Comparison of ENCODE assay signal across 29 cellular contexts in the genomic region with DNA sequence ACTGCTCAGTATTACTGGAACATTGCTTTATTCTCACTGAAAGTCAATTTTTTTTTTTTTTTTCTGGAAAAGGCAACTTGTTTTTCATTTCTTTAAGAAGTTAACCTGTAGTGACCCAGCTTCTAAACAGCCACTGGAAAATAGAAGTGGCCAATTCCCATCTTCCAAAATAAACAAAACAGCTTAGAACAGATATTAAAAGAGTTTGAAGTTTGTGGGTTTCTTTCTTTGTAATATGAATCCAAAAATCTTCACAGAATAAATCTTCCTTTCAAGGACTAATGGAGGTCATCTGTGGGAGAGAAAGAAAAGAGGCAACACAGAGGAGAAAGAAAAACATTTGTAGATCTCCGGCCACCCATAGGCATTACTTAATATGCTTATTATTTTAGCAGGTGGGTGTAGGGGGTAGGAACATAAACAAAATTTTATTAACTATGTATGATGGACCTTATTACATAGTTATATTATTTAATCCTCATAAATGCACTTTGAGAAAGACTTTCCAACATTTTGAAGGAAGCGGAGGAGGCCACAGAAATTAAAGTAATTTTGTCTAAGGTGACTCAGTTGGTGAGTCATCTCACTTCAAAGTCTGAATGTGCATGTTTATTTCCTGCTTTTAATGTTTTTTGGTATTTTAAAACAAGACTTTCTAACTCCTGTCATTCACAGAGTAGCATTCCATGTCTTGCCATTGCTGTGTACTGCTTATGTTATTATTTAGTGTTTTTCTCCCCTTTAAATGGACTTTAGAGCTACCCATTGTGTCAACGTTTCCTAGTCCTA.
A peak's percentile ranks its signal among the peaks of the same experiment; 100 is the strongest.
DNase-seq lines count a peak whose midpoint lies in the region; ATAC-seq, FAIRE-seq and TF ChIP-seq lines count a peak whose summit lies in the region.
"Had no signal": no experiment of that assay in that cellular context is flagged by ENCODE, and none has a peak within 500 bp of the region (broad histone marks: within the 10 kb centered on the region; RNA-seq: fewer than 3 reads in every experiment).

No MANE protein-coding gene starts in this region.

- H3K27me3 Mint-ChIP-seq in astrocyte (ENCODE audit: low read depth, unreplicated experiment) = no peaks in the 10 kb centered on the region
- H3K27me3 Mint-ChIP-seq: activated B cell treated with CpG ODN at 0.5 μM for 24 hours; activated CD4-positive, alpha-beta T cell treated with anti-CD3 and anti-CD28 coated beads, Interleukin-2, amount 10 ng/mL, durations not matched to agents 7 days and 5 days; naive B cell had no signal

- no peak overlapping the region for H3K9ac ChIP-seq in astrocyte (ENCODE audit: low read length)

- no peaks in the 10 kb centered on the region for H3K9me3 ChIP-seq in astrocyte (ENCODE audit: insufficient read depth, low read depth, low read length)
- H3K9me3 ChIP-seq: BE2C, colonic mucosa had no signal

- peak; percentile 89 for ATAC-seq in sciatic nerve
- ATAC-seq: activated naive CD4-positive, alpha-beta T cell treated with anti-CD3 and anti-CD28 coated beads, Interleukin-2, amount 50 U/mL, for 72 hours; CD8-positive, alpha-beta T cell; stimulated activated naive CD8-positive, alpha-beta T cell treated with anti-CD3 and anti-CD28 coated beads, Interleukin-15, Interleukin-2, amounts not matched to agents 100 U/mL and 50 U/mL, for 24 hours had no signal

- H3K9me3 Mint-ChIP-seq in astrocyte (ENCODE audit: unreplicated experiment) = peaks cover 2% of the 10 kb centered on the region

- H3K27me3 ChIP-seq in astrocyte (ENCODE audit: insufficient read depth, low read length) (no peaks in the 10 kb centered on the region), kidney epithelial cell (ENCODE audit: control insufficient read depth, insufficient read depth, low read length) (no peaks in the 10 kb centered on the region)
- H3K27me3 ChIP-seq: BE2C, cardiac muscle cell, colonic mucosa had no signal

- FAIRE-seq in astrocyte (lab: Jason Lieb, UNC) = no peak
- FAIRE-seq: GM12892, islet of Langerhans had no signal

- no peaks in the 10 kb centered on the region for H4K20me1 ChIP-seq in astrocyte (ENCODE audit: insufficient read depth, low read length)

- peak; percentile 10 for DNase-seq in HS-5 (ENCODE audit: low read depth)
- peak; percentile 15 for DNase-seq in astrocyte (ENCODE audit: low read depth)
- peak; percentile 26 for DNase-seq in kidney epithelial cell (ENCODE audit: low read depth)
- DNase-seq in sciatic nerve (ENCODE audit: low spot score) = no peak
- DNase-seq in stimulated activated CD4-positive, alpha-beta T cell treated with anti-CD3 and anti-CD28 coated beads, Interleukin-15, amount 100 ng/mL, for 24 hours = no peak
- no peak for DNase-seq in AML-193 (lab: John Stamatoyannopoulos, UW)
- DNase-seq in effector CD8-positive, alpha-beta T cell (lab: John Stamatoyannopoulos, UW) = no peak
- DNase-seq: ACHN; activated B cell treated with CpG ODN at 0.5 μM for 24 hours; activated CD4-positive, alpha-beta T cell treated with anti-CD3 and anti-CD28 coated beads, Interleukin-2, amount 10 ng/mL, durations not matched to agents 7 days and 5 days; BE2C; CD8-positive, alpha-beta T cell; colonic mucosa; DMS153; effector CD4-positive, alpha-beta T cell; erythroblast; foreskin fibroblast; midbrain; naive B cell; NCI-H1694 treated with DMSO at 0.1 percent for 48 hours; NCI-H82; nucleus accumbens; small intestine; stimulated activated CD4-positive, alpha-beta T cell treated with anti-CD3 and anti-CD28 coated beads, Interleukin-2, amount 100 ng/mL, for 24 hours; stimulated activated naive CD8-positive, alpha-beta T cell treated with anti-CD3 and anti-CD28 coated beads, Interleukin-15, Interleukin-2, amounts not matched to agents 100 U/mL and 50 U/mL, for 24 hours had no signal

- H3K4me2 ChIP-seq in astrocyte (ENCODE audit: low read length) = peak overlapping the region; percentile 33

- H3K79me2 ChIP-seq in astrocyte (ENCODE audit: insufficient read depth, low read length) = no peaks in the 10 kb centered on the region

- no peaks in the 10 kb centered on the region for H3K36me3 ChIP-seq in astrocyte (ENCODE audit: insufficient read depth, low read length)
- H3K36me3 ChIP-seq in kidney epithelial cell (ENCODE audit: control insufficient read depth, insufficient read depth, low read length) = no peaks in the 10 kb centered on the region
- H3K36me3 ChIP-seq: BE2C, cardiac muscle cell, colonic mucosa had no signal

- no peak overlapping the region for H3K27ac Mint-ChIP-seq in astrocyte (ENCODE audit: unreplicated experiment)
- H3K27ac Mint-ChIP-seq: activated B cell treated with CpG ODN at 0.5 μM for 24 hours; activated CD4-positive, alpha-beta T cell treated with anti-CD3 and anti-CD28 coated beads, Interleukin-2, amount 10 ng/mL, durations not matched to agents 7 days and 5 days; activated naive CD4-positive, alpha-beta T cell treated with anti-CD3 and anti-CD28 coated beads, Interleukin-2, amount 50 U/mL, for 72 hours; CD8-positive, alpha-beta T cell; naive B cell had no signal

- no peak overlapping the region for H3K27ac ChIP-seq in astrocyte (ENCODE audit: low read depth, low read length)
- H3K27ac ChIP-seq: cardiac muscle cell, colonic mucosa had no signal

- intact Hi-C loops in sciatic nerve (cut with DNase I) = no loop called here

- H2AFZ ChIP-seq in astrocyte (ENCODE audit: low read depth, low read length) = no peak overlapping the region

- H3K4me1 ChIP-seq in astrocyte (ENCODE audit: insufficient read depth, low read length) = no peaks in the 10 kb centered on the region
- H3K4me1 ChIP-seq: BE2C, colonic mucosa had no signal

- H3K4me1 Mint-ChIP-seq in astrocyte (ENCODE audit: low read depth, unreplicated experiment) = peaks cover 12% of the 10 kb centered on the region
- H3K4me1 Mint-ChIP-seq: activated B cell treated with CpG ODN at 0.5 μM for 24 hours; activated CD4-positive, alpha-beta T cell treated with anti-CD3 and anti-CD28 coated beads, Interleukin-2, amount 10 ng/mL, durations not matched to agents 7 days and 5 days; naive B cell had no signal

- no peak overlapping the region for H3K4me3 Mint-ChIP-seq in astrocyte (ENCODE audit: unreplicated experiment)
- H3K4me3 Mint-ChIP-seq: activated B cell treated with CpG ODN at 0.5 μM for 24 hours; activated CD4-positive, alpha-beta T cell treated with anti-CD3 and anti-CD28 coated beads, Interleukin-2, amount 10 ng/mL, durations not matched to agents 7 days and 5 days; CD8-positive, alpha-beta T cell; naive B cell had no signal

- no peak overlapping the region for H3K4me3 ChIP-seq in astrocyte (ENCODE audit: insufficient read depth, low read depth, low read length)
- no peak overlapping the region for H3K4me3 ChIP-seq in kidney epithelial cell (ENCODE audit: low read depth, low read length)
- H3K4me3 ChIP-seq: cardiac muscle cell, colonic mucosa had no signal

- H3K36me3 Mint-ChIP-seq in astrocyte (ENCODE audit: low read depth, unreplicated experiment) = no peaks in the 10 kb centered on the region
- H3K36me3 Mint-ChIP-seq: activated naive CD4-positive, alpha-beta T cell treated with anti-CD3 and anti-CD28 coated beads, Interleukin-2, amount 50 U/mL, for 72 hours; CD8-positive, alpha-beta T cell; naive B cell had no signal

- TF ChIP-seq CTCF in astrocyte (IDR thresholded peaks at IDR 0.05; ENCODE audit: insufficient read depth, low read depth, low read length) (no peak), kidney epithelial cell (IDR thresholded peaks at IDR 0.05; ENCODE audit: insufficient read depth, low read length, poor library complexity, severe bottlenecking) (no peak)

Comparison
In these comparisons a context has a peak if more than half of its experiments do, and no peak if none do; other contexts are left out.
1. DNase-seq: peak in HS-5 (single experiment), astrocyte (single experiment) and kidney epithelial cell (single experiment); none in sciatic nerve (single experiment), stimulated activated CD4-positive, alpha-beta T cell treated with anti-CD3 and anti-CD28 coated beads, Interleukin-15, amount 100 ng/mL, for 24 hours (single experiment), AML-193 (0 of 2) and effector CD8-positive, alpha-beta T cell (single experiment).